ENCODE assay signal across 12 cellular contexts in the genomic region with DNA sequence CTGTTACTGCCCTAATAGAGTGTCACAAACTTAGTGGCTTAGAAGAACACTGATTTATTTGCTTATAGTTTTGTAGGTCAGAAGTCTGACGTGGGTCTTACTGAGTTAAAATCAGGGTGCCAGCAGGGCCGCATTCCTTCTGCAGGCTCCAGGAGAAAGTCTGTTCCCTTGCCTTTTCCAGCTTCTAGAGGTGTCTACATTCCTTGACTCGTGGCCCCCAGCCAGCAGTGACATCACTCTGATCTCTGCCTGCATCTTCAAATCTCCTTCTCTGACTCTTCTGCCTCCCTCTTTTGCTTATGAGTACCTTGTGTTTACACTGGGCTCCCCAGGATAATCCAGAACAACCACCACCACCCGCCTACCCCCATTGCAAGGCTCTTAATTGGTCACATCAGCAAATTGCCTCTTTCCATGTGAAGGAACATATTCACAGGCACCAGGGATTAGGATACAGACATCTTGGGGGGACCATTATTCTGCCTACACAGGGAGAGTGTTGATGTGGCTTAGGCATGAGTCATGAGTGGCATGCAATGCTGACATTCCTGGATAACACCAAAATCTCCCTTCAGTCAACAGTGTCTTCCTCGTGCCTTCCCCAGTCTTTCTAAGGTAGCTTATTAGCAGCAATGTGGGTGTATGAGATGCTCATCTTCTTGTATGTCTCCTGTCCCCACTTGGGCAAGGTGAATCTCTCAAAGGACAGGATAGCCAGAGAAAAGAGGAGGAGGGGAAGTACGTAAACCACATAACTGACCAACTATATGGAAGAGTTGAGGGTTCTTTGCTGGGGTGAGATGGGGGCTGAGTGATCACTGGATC. TPM values are rescaled to one million over a fixed set of nuclear protein-coding genes. Genes with fewer than 3 reads are reported as not detected.
A peak's percentile ranks its signal among the peaks of the same experiment; 100 is the strongest.
DNase-seq lines count a peak whose midpoint lies in the region; ATAC-seq and TF ChIP-seq lines count a peak whose summit lies in the region.
"Had no signal": no experiment of that assay in that cellular context is flagged by ENCODE, and none has a peak within 500 bp of the region (broad histone marks: within the 10 kb centered on the region; RNA-seq: fewer than 3 reads in every experiment).

No MANE protein-coding gene starts in this region.

- no peaks in the 10 kb centered on the region for H3K27me3 Mint-ChIP-seq in activated CD4-positive, alpha-beta T cell treated with anti-CD3 and anti-CD28 coated beads, Interleukin-2, amount 10 ng/mL, durations not matched to agents 7 days and 5 days
- H3K27me3 Mint-ChIP-seq in effector memory CD8-positive, alpha-beta T cell = no peaks in the 10 kb centered on the region

- no peak overlapping the region for H2BK5ac ChIP-seq in trophoblast cell (ENCODE audit: low read depth, low read length, poor library complexity)

- no peak overlapping the region for H2AK5ac ChIP-seq in trophoblast cell (ENCODE audit: low read length)

- H3K27ac Mint-ChIP-seq in activated CD4-positive, alpha-beta T cell treated with anti-CD3 and anti-CD28 coated beads, Interleukin-2, amount 10 ng/mL, durations not matched to agents 7 days and 5 days = peak overlapping the region; percentile 62
- peak overlapping the region; percentile 86 to 88 for H3K27ac Mint-ChIP-seq in effector memory CD8-positive, alpha-beta T cell

- no peak overlapping the region for H4K12ac ChIP-seq in trophoblast cell (ENCODE audit: low read depth, low read length)

- no peaks in the 10 kb centered on the region for H3K79me2 ChIP-seq in trophoblast cell (ENCODE audit: control insufficient read depth, insufficient read depth, low read length, poor library complexity)
- H3K79me2 ChIP-seq in OCI-LY7 (ENCODE audit: insufficient read depth, low read depth, low read length) = peaks cover 6% of the 10 kb centered on the region; the same call in 1 of the 2 replicates

- H4K20me1 ChIP-seq in OCI-LY7 (ENCODE audit: insufficient read depth, low read length) = no peaks in the 10 kb centered on the region

- no peak overlapping the region for H3K4me3 Mint-ChIP-seq in activated CD4-positive, alpha-beta T cell treated with anti-CD3 and anti-CD28 coated beads, Interleukin-2, amount 10 ng/mL, durations not matched to agents 7 days and 5 days
- H3K4me3 Mint-ChIP-seq in effector memory CD8-positive, alpha-beta T cell = no peak overlapping the region

- no peak overlapping the region for H2BK120ac ChIP-seq in trophoblast cell (ENCODE audit: insufficient read depth, low read length, poor library complexity)

- no peak overlapping the region for H3K23ac ChIP-seq in trophoblast cell (ENCODE audit: low read length)

- H4K91ac ChIP-seq in trophoblast cell (ENCODE audit: low read depth, low read length) = no peak overlapping the region

- H3K18ac ChIP-seq in trophoblast cell (ENCODE audit: low read length) = no peak overlapping the region

- H3K4me3 ChIP-seq in trophoblast cell (ENCODE audit: low read depth, low read length) (no peak overlapping the region), OCI-LY7 (ENCODE audit: low read depth, low read length, poor library complexity, severe bottlenecking) (no peak overlapping the region)
- H3K4me3 ChIP-seq: colonic mucosa, lower lobe of right lung had no signal

- H3K36me3 Mint-ChIP-seq in activated CD4-positive, alpha-beta T cell treated with anti-CD3 and anti-CD28 coated beads, Interleukin-2, amount 10 ng/mL, durations not matched to agents 7 days and 5 days (ENCODE audit: low read depth) = peaks cover 80% of the 10 kb centered on the region
- H3K36me3 Mint-ChIP-seq in effector memory CD8-positive, alpha-beta T cell (ENCODE audit: insufficient read depth) = peaks cover 71% of the 10 kb centered on the region

- no peaks in the 10 kb centered on the region for H3K9me2 ChIP-seq in OCI-LY7 (ENCODE audit: insufficient read depth, low read length)

- no peak overlapping the region for H3K4ac ChIP-seq in trophoblast cell (ENCODE audit: low read depth, low read length)

- DNase-seq in activated CD4-positive, alpha-beta T cell treated with anti-CD3 and anti-CD28 coated beads, Interleukin-2, amount 10 ng/mL, durations not matched to agents 7 days and 5 days = no peak
- no peak for DNase-seq in activated CD4-positive, alpha-beta T cell treated with anti-CD3 and anti-CD28 coated beads for 1 hour
- DNase-seq in NCI-H226 (peak; percentile 64), trophoblast cell (peak; percentile 96 to 98), iPS-NIHi7 (ENCODE audit: extremely low spot score) (no peak), OCI-LY7 (ENCODE audit: low spot score) (no peak), GM19240 (ENCODE audit: insufficient read length, low spot score) (no peak)
- no peak for DNase-seq in effector memory CD8-positive, alpha-beta T cell
- DNase-seq: AML-193; lower lobe of right lung; stimulated activated CD4-positive, alpha-beta T cell treated with anti-CD3 and anti-CD28 coated beads, Interleukin-2, amount 100 ng/mL, for 24 hours had no signal

- H2AFZ ChIP-seq in trophoblast cell (ENCODE audit: insufficient read depth, low read length, poor library complexity) (no peak overlapping the region), OCI-LY7 (ENCODE audit: low read length) (no peak overlapping the region)

- CTCF ChIA-PET in activated CD4-positive, alpha-beta T cell treated with anti-CD3 and anti-CD28 coated beads, Interleukin-2, amount 10 ng/mL, durations not matched to agents 7 days and 5 days (lab: Charles Lee) = interaction anchor here (1.7 kb wide), 1 partner anchor 23 kb away, joined by 4 read pairs; no protein-coding TSS in a partner anchor
- CTCF ChIA-PET in OCI-LY7 (lab: Charles Lee; ENCODE audit: unreplicated experiment) = interaction anchor here (0.6 kb wide), 1 partner anchor 38 kb away, joined by 3 read pairs; no protein-coding TSS in a partner anchor

- TF ChIP-seq CTCF in OCI-LY7 (conservative IDR thresholded peaks at IDR 0.05; ENCODE audit: low read length) = no peak

- H3K9ac ChIP-seq in trophoblast cell (ENCODE audit: low read length) = no peak overlapping the region

- no TSS peak for BruUV-seq in OCI-LY7 (replicated peaks; lab: Mats Ljungman, UMichigan)

- no peak for ATAC-seq in effector memory CD8-positive, alpha-beta T cell (replicated peaks)

- H3K36me3 ChIP-seq in trophoblast cell (ENCODE audit: control insufficient read depth in 1 of 2, insufficient read depth in 2 of 2, low read length in 2 of 2) (no peaks in the 10 kb centered on the region), OCI-LY7 (ENCODE audit: insufficient read depth, low read length) (peaks cover 91% of the 10 kb centered on the region)
- H3K36me3 ChIP-seq: colonic mucosa had no signal

- no peak overlapping the region for H2BK12ac ChIP-seq in trophoblast cell (ENCODE audit: low read length)

- POLR2A ChIA-PET in activated CD4-positive, alpha-beta T cell treated with anti-CD3 and anti-CD28 coated beads, Interleukin-2, amount 10 ng/mL, durations not matched to agents 7 days and 5 days (lab: Charles Lee) = no interaction called here
- POLR2A ChIA-PET in OCI-LY7 (lab: Charles Lee) = interaction anchor here (1.3 to 1.9 kb wide), 2 partner anchors 18 to 39 kb away, joined by 4 read pairs; no protein-coding TSS in a partner anchor

- H4K8ac ChIP-seq in trophoblast cell (ENCODE audit: low read depth, low read length) = no peak overlapping the region

- H3K9me3 Mint-ChIP-seq in activated CD4-positive, alpha-beta T cell treated with anti-CD3 and anti-CD28 coated beads, Interleukin-2, amount 10 ng/mL, durations not matched to agents 7 days and 5 days = no peaks in the 10 kb centered on the region
- no peaks in the 10 kb centered on the region for H3K9me3 Mint-ChIP-seq in effector memory CD8-positive, alpha-beta T cell

- H3K27me3 ChIP-seq in trophoblast cell (ENCODE audit: insufficient read depth, low read length) = no peaks in the 10 kb centered on the region
- H3K27me3 ChIP-seq: colonic mucosa had no signal

- H3K9me3 ChIP-seq in trophoblast cell (ENCODE audit: insufficient read depth, low read depth, low read length) = no peaks in the 10 kb centered on the region
- no peaks in the 10 kb centered on the region for H3K9me3 ChIP-seq in OCI-LY7 (ENCODE audit: low read length)
- H3K9me3 ChIP-seq: colonic mucosa, lower lobe of right lung had no signal

- WGBS in trophoblast cell (ENCODE audit: extremely low coverage, insufficient coverage, insufficient read length) = no CpG with 5 or more reads among the region's 6 CpGs

- intact Hi-C loops in OCI-LY7 (cut with micrococcal nuclease; ENCODE audit: unreplicated experiment) = no loop called here

- no peak overlapping the region for H3K14ac ChIP-seq in trophoblast cell (ENCODE audit: low read length)

- H3K27ac ChIP-seq in trophoblast cell (ENCODE audit: low read depth, low read length) (no peak overlapping the region), OCI-LY7 (ENCODE audit: low read depth, low read length, poor library complexity, severe bottlenecking) (no peak overlapping the region)
- H3K27ac ChIP-seq: colonic mucosa, lower lobe of right lung had no signal

- H3K4me1 Mint-ChIP-seq in activated CD4-positive, alpha-beta T cell treated with anti-CD3 and anti-CD28 coated beads, Interleukin-2, amount 10 ng/mL, durations not matched to agents 7 days and 5 days = peaks cover 69% of the 10 kb centered on the region
- peaks cover 19 to 54% of the 10 kb centered on the region in 2 donors for H3K4me1 Mint-ChIP-seq in effector memory CD8-positive, alpha-beta T cell (ENCODE audit: low read depth in 2 of 2)

- H3K79me1 ChIP-seq in trophoblast cell (ENCODE audit: low read length) = no peaks in the 10 kb centered on the region

- peaks cover 12 to 14% of the 10 kb centered on the region in 2 experiments for H3K4me1 ChIP-seq in trophoblast cell (ENCODE audit: control insufficient read depth in 1 of 2, insufficient read depth in 2 of 2, low read length in 2 of 2)
- no peaks in the 10 kb centered on the region for H3K4me1 ChIP-seq in OCI-LY7 (ENCODE audit: insufficient read depth, low read length, poor library complexity, severe bottlenecking)
- H3K4me1 ChIP-seq: lower lobe of right lung had no signal

- H3K4me2 ChIP-seq in trophoblast cell (ENCODE audit: low read length) (no peak overlapping the region), OCI-LY7 (ENCODE audit: low read length) (no peak overlapping the region)

RNA-seq across cellular contexts. Expression of a gene that starts 24.4 kb away (rescaled TPM):
- total RNA-seq in activated CD4-positive, alpha-beta T cell treated with anti-CD3 and anti-CD28 coated beads, Interleukin-2, amount 10 ng/mL, durations not matched to agents 7 days and 5 days = 100 to 1,000 TPM; 452 to 606 TPM
- polyA plus RNA-seq in trophoblast cell (2013) = 19.6 and 21.0 TPM in 2 replicates
- 221 and 258 TPM in 2 replicates for total RNA-seq in OCI-LY7 (2014; rRNA removed; shearing (Covaris generic))
- total RNA-seq in OCI-LY7 (2022) = 419 and 461 TPM in 2 replicates

Comparison
In these comparisons a context has a peak if more than half of its experiments do, and no peak if none do; other contexts are left out.
1. DNase-seq: peak in NCI-H226 (single experiment) and trophoblast cell (2 of 2); none in activated CD4-positive, alpha-beta T cell treated with anti-CD3 and anti-CD28 coated beads, Interleukin-2, amount 10 ng/mL, durations not matched to agents 7 days and 5 days (single experiment), activated CD4-positive, alpha-beta T cell treated with anti-CD3 and anti-CD28 coated beads for 1 hour (single experiment), effector memory CD8-positive, alpha-beta T cell (0 of 3), iPS-NIHi7 (single experiment), OCI-LY7 (single experiment) and GM19240 (single experiment).